18 cellular contexts compared by ENCODE assay signal in genomic region chr9:123883634-123884033, GRCh38.
"Had no signal": no experiment of that assay in that cellular context is flagged by ENCODE, and none has a peak within 500 bp of the region (broad histone marks: within the 10 kb centered on the region; RNA-seq: fewer than 3 reads in every experiment).

No MANE protein-coding gene starts in this region.

- ATAC-seq: activated CD4-positive, CD25-positive, alpha-beta regulatory T cell treated with anti-CD3 and anti-CD28 coated beads, Interleukin-2, amount 50 U/mL, for 24 hours; activated CD8-positive, alpha-beta memory T cell treated with anti-CD3 and anti-CD28 coated beads, Interleukin-2, amount 10 ng/mL, durations not matched to agents 7 days and 5 days; left colon; mucosa of descending colon; natural killer cell treated with Interleukin-12 subunit alpha and Interleukin-12 subunit beta and Interleukin-15 and Interleukin-18, amount 100 ng/mL, for 72 hours; right cardiac atrium; stimulated activated memory B cell treated with anti-CD40 and anti-IgM and Interleukin-4, amounts not matched to agents 10 μg/mL and 1 μg/mL and 100 μg/mL, for 72 hours had no signal

- H3K4me3 ChIP-seq: mucosa of descending colon, smooth muscle cell, tibial artery, uterus had no signal

- H3K36me3 ChIP-seq: brain microvascular endothelial cell, tibial artery, uterus had no signal

- DNase-seq: activated CD4-positive, alpha-beta T cell treated with anti-CD3 and anti-CD28 coated beads, Interleukin-2, amount 50 U/mL, for 4 hours; activated CD8-positive, alpha-beta memory T cell treated with anti-CD3 and anti-CD28 coated beads, Interleukin-2, amount 10 ng/mL, durations not matched to agents 7 days and 5 days; activated effector memory CD4-positive, alpha-beta T cell treated with Interleukin-2 at 50 U/mL for 16 hours; activated T-cell treated with anti-CD3 and anti-CD28 coated beads, Interleukin-2, amount 50 U/mL, for 24 hours; amygdala; brain microvascular endothelial cell; immature natural killer cell; left colon; mammary epithelial cell; mucosa of descending colon; nucleus accumbens; right cardiac atrium; tibial artery; uterus had no signal

- H3K9me3 ChIP-seq: mucosa of descending colon, tibial artery, uterus had no signal

- H3K27ac ChIP-seq: brain microvascular endothelial cell, tibial artery, uterus had no signal

- H3K27me3 ChIP-seq: brain microvascular endothelial cell, tibial artery, uterus had no signal

- H3K4me1 ChIP-seq: tibial artery, uterus had no signal
